In genomic region chr18:50938912-50939311, GRCh38 we compare ENCODE assay signal across 23 cellular contexts. TPM values are rescaled to one million over a fixed set of nuclear protein-coding genes. Genes with fewer than 3 reads are reported as not detected.
DNase-seq lines count a peak whose midpoint lies in the region; ATAC-seq, FAIRE-seq and TF ChIP-seq lines count a peak whose summit lies in the region.
"Had no signal": no experiment of that assay in that cellular context is flagged by ENCODE, and none has a peak within 500 bp of the region (broad histone marks: within the 10 kb centered on the region; RNA-seq: fewer than 3 reads in every experiment).

No MANE protein-coding gene starts in this region.

- TF ChIP-seq CTCF in CD4-positive, alpha-beta T cell (IDR thresholded peaks at IDR 0.05), result no peak
- no peak for TF ChIP-seq CTCF in testis (IDR thresholded peaks at IDR 0.05)

- no peaks in the 10 kb centered on the region for H3K9me3 ChIP-seq in CD4-positive, alpha-beta T cell (ENCODE audit: control insufficient read depth, low read length)
- no peaks in the 10 kb centered on the region for H3K9me3 ChIP-seq in testis
- H3K9me3 ChIP-seq: BE2C, Caco-2, SK-N-SH had no signal

- WGBS in testis, 2 donors, result 94 to 97% methylated on average over 2 of the region's 2 CpGs

- POLR2A ChIA-PET in CD4-positive, alpha-beta T cell (lab: Charles Lee), result interaction anchor here (0.9 to 1.2 kb wide), 2 partner anchors 29 to 60 kb away, joined by 3 to 5 read pairs; partner anchors contain the start of genes ELAC1 and ME2
- POLR2A ChIA-PET in naive thymus-derived CD8-positive, alpha-beta T cell (lab: Charles Lee), result no interaction called here

- CTCF ChIA-PET in CD4-positive, alpha-beta T cell (lab: Charles Lee), result interaction anchor here (0.7 to 1.0 kb wide), 2 partner anchors 78 to 112 kb away, joined by 3 read pairs; no protein-coding TSS in a partner anchor

- no peaks in the 10 kb centered on the region for H3K4me1 Mint-ChIP-seq in CD4-positive, alpha-beta T cell (ENCODE audit: low read depth)
- no peaks in the 10 kb centered on the region for H3K4me1 Mint-ChIP-seq in central memory CD8-positive, alpha-beta T cell
- peaks cover 0 to 10% (median under 1%) of the 10 kb centered on the region in 4 donors for H3K4me1 Mint-ChIP-seq in naive thymus-derived CD8-positive, alpha-beta T cell

- TF ChIP-seq POLR2A in testis (IDR thresholded peaks at IDR 0.05), result no peak

- peak; percentile 64 for FAIRE-seq in G401.6 (lab: Jason Lieb, UNC)
- FAIRE-seq: GM18507, GM19239 had no signal

- ATAC-seq in CD4-positive, alpha-beta T cell (ENCODE audit: poor library complexity), result no peak
- ATAC-seq in central memory CD8-positive, alpha-beta T cell (replicated peaks; ENCODE audit: extremely low read depth, poor library complexity, severe bottlenecking), result no peak
- no peak for ATAC-seq in naive thymus-derived CD8-positive, alpha-beta T cell

- H3K4me3 ChIP-seq in testis, result no peak overlapping the region
- H3K4me3 ChIP-seq: PC-9 had no signal

- peaks cover 66% of the 10 kb centered on the region for H3K36me3 Mint-ChIP-seq in CD4-positive, alpha-beta T cell (ENCODE audit: low read depth)
- peaks cover 29% of the 10 kb centered on the region for H3K36me3 Mint-ChIP-seq in central memory CD8-positive, alpha-beta T cell (ENCODE audit: insufficient read depth)
- peaks cover 0 to 64% (median 11%) of the 10 kb centered on the region in 3 donors for H3K36me3 Mint-ChIP-seq in naive thymus-derived CD8-positive, alpha-beta T cell

- H3K27ac ChIP-seq in CD4-positive, alpha-beta T cell (ENCODE audit: low read depth, low read length), result no peak overlapping the region
- no peak overlapping the region for H3K27ac ChIP-seq in testis
- H3K27ac ChIP-seq: PC-9 had no signal

- H3K9me3 Mint-ChIP-seq in CD4-positive, alpha-beta T cell, result no peaks in the 10 kb centered on the region
- no peaks in the 10 kb centered on the region for H3K9me3 Mint-ChIP-seq in central memory CD8-positive, alpha-beta T cell
- no peaks in the 10 kb centered on the region for H3K9me3 Mint-ChIP-seq in naive thymus-derived CD8-positive, alpha-beta T cell

- intact Hi-C loops in CD4-positive, alpha-beta T cell (cut with DNase I, micrococcal nuclease), result no loop called here
- intact Hi-C loops in testis (cut with DNase I; ENCODE audit: low total_unique reads), result no loop called here

- no peak overlapping the region for H3K4me3 Mint-ChIP-seq in CD4-positive, alpha-beta T cell
- no peak overlapping the region for H3K4me3 Mint-ChIP-seq in central memory CD8-positive, alpha-beta T cell
- H3K4me3 Mint-ChIP-seq in naive thymus-derived CD8-positive, alpha-beta T cell, result no peak overlapping the region

- H3K27me3 Mint-ChIP-seq in CD4-positive, alpha-beta T cell, result no peaks in the 10 kb centered on the region
- H3K27me3 Mint-ChIP-seq in central memory CD8-positive, alpha-beta T cell, result no peaks in the 10 kb centered on the region
- no peaks in the 10 kb centered on the region for H3K27me3 Mint-ChIP-seq in naive thymus-derived CD8-positive, alpha-beta T cell

- peak overlapping the region; percentile 35 for H3K27ac Mint-ChIP-seq in CD4-positive, alpha-beta T cell
- H3K27ac Mint-ChIP-seq in central memory CD8-positive, alpha-beta T cell (ENCODE audit: low read depth), result peak overlapping the region; percentile 33
- H3K27ac Mint-ChIP-seq in naive thymus-derived CD8-positive, alpha-beta T cell, result peak overlapping the region in 7 of 10 donors; percentile 5 to 67 (median 39)

- no peaks in the 10 kb centered on the region for H3K27me3 ChIP-seq in CD4-positive, alpha-beta T cell (ENCODE audit: control insufficient read depth, insufficient read depth, low read length)
- no peaks in the 10 kb centered on the region for H3K27me3 ChIP-seq in testis
- H3K27me3 ChIP-seq: BE2C had no signal

- no peaks in the 10 kb centered on the region for H3K36me3 ChIP-seq in testis (ENCODE audit: low read depth, missing control alignments)
- H3K36me3 ChIP-seq: BE2C had no signal

- no peak for DNase-seq in CD4-positive, alpha-beta T cell
- DNase-seq in central memory CD8-positive, alpha-beta T cell (ENCODE audit: low spot score in 2 of 2), result no peak
- DNase-seq in naive thymus-derived CD8-positive, alpha-beta T cell, result no peak
- no peak for DNase-seq in testis
- DNase-seq in Kasumi-1 (lab: John Stamatoyannopoulos, UW), result no peak
- no peak for DNase-seq in NCI-H2227 (lab: John Stamatoyannopoulos, UW; ENCODE audit: unreplicated experiment)
- DNase-seq: BE2C, Caco-2, GOT3, KG1, NCI-H1092 treated with DMSO at 0.1 percent for 48 hours, NCI-H1436 treated with DMSO at 0.1 percent for 48 hours, NCI-H2029, NCI-H226, NCI-H510A treated with DMSO at 0.1 percent for 48 hours, NCI-H748 treated with DMSO at 0.1 percent for 48 hours, PC-9, RPMI8226, SHP77, SK-N-SH had no signal

- H3K4me1 ChIP-seq in testis, result no peaks in the 10 kb centered on the region
- H3K4me1 ChIP-seq: BE2C, Caco-2 had no signal

RNA-seq across cellular contexts. Expression of gene ELAC1, which starts 28.9 kb away (rescaled TPM):
- total RNA-seq in CD4-positive, alpha-beta T cell, result 1 to 10 TPM; 3.0 to 4.6 TPM
- total RNA-seq in naive thymus-derived CD8-positive, alpha-beta T cell, result 10 to 100 TPM; 14.3 to 17.9 TPM
- 10 to 100 TPM; 12.6 to 19.9 (median 15.0) TPM for polyA plus RNA-seq in naive thymus-derived CD8-positive, alpha-beta T cell
- 10 to 100 TPM; 12.0 to 16.9 TPM for total RNA-seq in testis
- polyA plus RNA-seq in testis (ENCODE audit: insufficient read depth, low read depth, low replicate concordance), result 13.4 TPM

RNA-seq across cellular contexts. Expression of gene ME2, which starts 60.0 kb away (rescaled TPM):
- total RNA-seq in CD4-positive, alpha-beta T cell, result 10 to 100 TPM; 15.6 to 16.1 TPM
- 10 to 100 TPM; 38.1 to 44.5 TPM for total RNA-seq in naive thymus-derived CD8-positive, alpha-beta T cell
- 10 to 100 TPM; 39.0 to 52.3 (median 42.0) TPM for polyA plus RNA-seq in naive thymus-derived CD8-positive, alpha-beta T cell
- 100 to 1,000 TPM in 1 of 2 donors, 10 to 100 TPM in 1; 72.0 to 101 TPM for total RNA-seq in testis
- 49.2 TPM for polyA plus RNA-seq in testis (ENCODE audit: insufficient read depth, low read depth, low replicate concordance)
